In the genomic region with DNA sequence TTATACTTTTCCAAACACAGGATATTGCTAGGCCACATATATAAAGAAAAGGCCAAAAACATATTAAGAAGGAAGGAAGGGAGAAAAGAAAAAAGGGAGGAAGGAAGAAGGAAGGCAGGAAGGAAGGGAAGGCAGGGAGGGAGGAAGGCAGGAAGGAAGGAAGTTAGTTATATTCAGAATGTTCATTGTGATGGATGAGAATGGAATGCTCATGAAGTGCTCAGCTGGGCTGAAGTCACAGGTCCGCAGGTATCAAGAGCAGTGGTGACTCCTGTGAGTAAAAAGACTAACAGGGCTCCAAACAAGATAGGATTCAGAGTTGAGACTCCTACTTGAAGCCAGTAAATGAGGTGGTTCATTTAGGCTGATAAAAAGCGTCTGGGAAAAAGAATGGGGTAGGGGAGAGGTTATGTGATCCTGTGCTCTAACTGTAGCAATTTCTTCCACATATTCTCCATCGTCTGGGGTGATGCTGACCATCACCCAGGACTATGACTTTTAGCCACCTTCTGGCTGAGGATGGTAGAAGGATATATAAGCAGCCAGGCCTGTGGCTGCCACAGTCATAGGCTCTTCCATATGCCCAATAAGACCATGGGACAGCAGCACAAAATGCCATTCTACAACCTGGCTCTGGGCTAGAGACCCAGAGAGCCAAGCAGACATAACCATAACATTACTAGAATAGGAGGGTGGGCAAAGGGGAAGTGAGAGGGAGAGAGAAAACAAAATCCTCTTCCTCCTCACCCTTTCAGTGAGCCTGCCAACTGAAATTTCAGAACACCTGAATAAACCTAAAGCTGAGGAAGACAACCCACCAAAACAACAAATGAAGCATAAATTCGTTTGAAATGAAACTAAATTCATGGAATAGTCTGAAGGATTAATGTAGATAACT, we compare ENCODE assay signal across 21 cellular contexts.
A peak's percentile ranks its signal among the peaks of the same experiment; 100 is the strongest.
DNase-seq lines count a peak whose midpoint lies in the region; FAIRE-seq and TF ChIP-seq lines count a peak whose summit lies in the region.
"Had no signal": no experiment of that assay in that cellular context is flagged by ENCODE, and none has a peak within 500 bp of the region (broad histone marks: within the 10 kb centered on the region; RNA-seq: fewer than 3 reads in every experiment).

No MANE protein-coding gene starts in this region.

- TF ChIP-seq CTCF in VCaP (conservative IDR thresholded peaks at IDR 0.05) (no peak), neural crest cell (conservative IDR thresholded peaks at IDR 0.05) (no peak), mammary epithelial cell (conservative IDR thresholded peaks at IDR 0.05 in 1 of 2, IDR thresholded peaks at IDR 0.05 in 1 of 2; ENCODE audit: extremely low read depth in 1 of 2, insufficient read depth in 1 of 2, low read depth in 1 of 2, low read length in 2 of 2) (no peak)

- H3K4me1 ChIP-seq in mammary epithelial cell (ENCODE audit: insufficient read depth, low read length): no peaks in the 10 kb centered on the region
- H3K4me1 ChIP-seq: Peyer's patch had no signal

- DNase-seq in GM12891 (ENCODE audit: insufficient read length, low spot score): no peak
- peak; percentile 34 for DNase-seq in NAMALWA (ENCODE audit: low spot score)
- no peak for DNase-seq in neural crest cell (ENCODE audit: low read depth, low spot score)
- no peak for DNase-seq in AG20443 (ENCODE audit: low spot score)
- no peak for DNase-seq in GM12892 (ENCODE audit: insufficient read length)
- no peak for DNase-seq in mammary epithelial cell
- DNase-seq: AML-193; Calu3; CD4-positive, CD25-positive, alpha-beta regulatory T cell; DMS53; HFFc6; Karpas-422; MM.1S; NCI-H1930; NCI-H2171; NCI-H748 treated with DMSO at 0.1 percent for 48 hours; Peyer's patch; Right ventricle myocardium superior; SK-N-SH; T-cell had no signal

- H4K20me1 ChIP-seq in mammary epithelial cell (ENCODE audit: insufficient read depth, low read length): no peaks in the 10 kb centered on the region

- peaks cover 2% of the 10 kb centered on the region for H3K27me3 Mint-ChIP-seq in neural crest cell (ENCODE audit: low read depth)

- H3K9me3 ChIP-seq in mammary epithelial cell (replicated peaks; ENCODE audit: insufficient read depth, low read length): no peaks in the 10 kb centered on the region
- H3K9me3 ChIP-seq: Peyer's patch, SK-N-SH had no signal

- no peak overlapping the region for H3K4me3 ChIP-seq in mammary epithelial cell (replicated peaks in 1 of 3; ENCODE audit: insufficient read depth in 1 of 3, low read depth in 2 of 3, low read length in 3 of 3)
- H3K4me3 ChIP-seq: Peyer's patch had no signal

- TF ChIP-seq POLR2A in GM12891 (IDR thresholded peaks at IDR 0.05; ENCODE audit: low read depth, low read length): no peak
- no peak for TF ChIP-seq POLR2A in GM12892 (IDR thresholded peaks at IDR 0.05; ENCODE audit: low read depth, low read length)

- in situ Hi-C loops in mammary epithelial cell (cut with MboI; ENCODE audit: low sequenced_read_pairs in 2 of 2): no loop called here

- intact Hi-C loops in mammary epithelial cell (cut with micrococcal nuclease): no loop called here

- no peaks in the 10 kb centered on the region for H3K9me3 Mint-ChIP-seq in neural crest cell
- H3K9me3 Mint-ChIP-seq: HFFc6, T-cell had no signal

- BruUV-seq in mammary epithelial cell (replicated peaks; lab: Mats Ljungman, UMichigan): no TSS peak

- WGBS in mammary epithelial cell (ENCODE audit: low coverage, missing lambda C conversion rate): 70% methylated on average over 4 of the region's 4 CpGs

- H3K4me3 Mint-ChIP-seq in neural crest cell: no peak overlapping the region
- H3K4me3 Mint-ChIP-seq: CD4-positive, CD25-positive, alpha-beta regulatory T cell; HFFc6; T-cell had no signal

- no peaks in the 10 kb centered on the region for H3K36me3 ChIP-seq in mammary epithelial cell (ENCODE audit: insufficient read depth, low read length)
- H3K36me3 ChIP-seq: Peyer's patch had no signal

- peak; percentile 45 for FAIRE-seq in GM12891 (lab: Jason Lieb, UNC)
- FAIRE-seq in GM12892 (lab: Jason Lieb, UNC): no peak

- H3K4me2 ChIP-seq in mammary epithelial cell (ENCODE audit: insufficient read depth, low read depth, low read length): no peak overlapping the region
- H3K4me2 ChIP-seq: SK-N-SH had no signal

- H3K4me1 Mint-ChIP-seq in neural crest cell: peaks cover 18% of the 10 kb centered on the region

- dilution Hi-C loops in mammary epithelial cell (cut with HindIII; ENCODE audit: low sequenced_read_pairs): no loop called here

- H3K27ac Mint-ChIP-seq in neural crest cell (ENCODE audit: unreplicated experiment): peak overlapping the region; percentile 24
- H3K27ac Mint-ChIP-seq: CD4-positive, CD25-positive, alpha-beta regulatory T cell; HFFc6; T-cell had no signal

- H3K79me2 ChIP-seq in mammary epithelial cell (ENCODE audit: insufficient read depth, low read length): no peaks in the 10 kb centered on the region

- H3K27ac ChIP-seq in VCaP: peak overlapping the region; percentile 50
- H3K27ac ChIP-seq in mammary epithelial cell (ENCODE audit: insufficient read depth, low read depth, low read length): no peak overlapping the region
- H3K27ac ChIP-seq: Peyer's patch had no signal

- H2AFZ ChIP-seq in mammary epithelial cell (ENCODE audit: low read depth, low read length): no peak overlapping the region

- no peaks in the 10 kb centered on the region for H3K36me3 Mint-ChIP-seq in neural crest cell (ENCODE audit: low read depth)
- H3K36me3 Mint-ChIP-seq: CD4-positive, CD25-positive, alpha-beta regulatory T cell; T-cell had no signal

- no peak overlapping the region for H3K9ac ChIP-seq in mammary epithelial cell (ENCODE audit: insufficient read depth, low read length)
- H3K9ac ChIP-seq: SK-N-SH had no signal

- peaks cover 3% of the 10 kb centered on the region for H3K27me3 ChIP-seq in mammary epithelial cell (ENCODE audit: insufficient read depth, low read length)
- H3K27me3 ChIP-seq: Peyer's patch had no signal

- CTCF ChIA-PET in mammary epithelial cell (lab: Charles Lee; ENCODE audit: low non-redundant PET): no interaction called here

TF ChIP-seq in GM12891, 5 proteins besides CTCF, POLR2A, EP300 and RAD21:
- no peak for TF ChIP-seq PAX5 (IDR thresholded peaks at IDR 0.05; ENCODE audit: insufficient read depth, low read length, severe bottlenecking)
- peak; percentile 56; the same call in 1 of the 2 replicates for TF ChIP-seq SPI1 (IDR thresholded peaks at IDR 0.05; ENCODE audit: low read depth, low read length)
- TF ChIP-seq POLR2AphosphoS5 (IDR thresholded peaks at IDR 0.05; ENCODE audit: low read depth, low read length): no peak
- TF ChIP-seq TAF1 (IDR thresholded peaks at IDR 0.05; ENCODE audit: low read depth, low read length): no peak
- no peak for TF ChIP-seq POU2F2 (IDR thresholded peaks at IDR 0.05; ENCODE audit: low read depth, low read length)
